ENCODE assay signal across 7 cellular contexts in the genomic region with DNA sequence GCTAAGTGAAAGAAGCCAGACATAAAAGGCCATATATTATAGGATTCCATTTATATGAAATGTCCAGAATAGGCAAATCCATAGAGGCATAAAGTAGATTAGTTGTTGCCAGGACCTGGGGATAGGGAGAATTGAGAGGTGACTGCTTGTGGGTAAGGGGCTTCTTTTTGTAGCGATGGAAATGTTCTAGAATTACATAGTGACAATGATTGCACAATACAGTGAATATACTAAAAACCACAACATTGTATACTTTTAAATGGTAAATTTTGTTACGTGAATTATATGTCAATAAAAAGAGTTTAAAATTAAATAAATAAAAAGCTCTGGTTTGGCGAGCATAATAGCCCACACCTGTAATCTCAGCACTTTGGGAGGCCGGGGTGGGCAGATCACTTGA.
"Had no signal": no experiment of that assay in that cellular context is flagged by ENCODE, and none has a peak within 500 bp of the region (broad histone marks: within the 10 kb centered on the region; RNA-seq: fewer than 3 reads in every experiment).

No MANE protein-coding gene starts in this region.

- DNase-seq: KBM-7, KG1 had no signal

- H3K4me3 ChIP-seq: K562 had no signal

- H3K4me2 ChIP-seq: KMS-11 had no signal

- ATAC-seq: K562 had no signal

- H3K27ac Mint-ChIP-seq: IgD-negative memory B cell had no signal

- H3K4me3 Mint-ChIP-seq: IgD-negative memory B cell had no signal

- H3K27ac ChIP-seq: HL-60, KMS-11 had no signal

- H3K4me1 Mint-ChIP-seq: IgD-negative memory B cell had no signal

- FAIRE-seq: HTR-8/SVneo, K562 had no signal

- H3K9ac ChIP-seq: KMS-11 had no signal
